ENCODE assay signal across 23 cellular contexts in genomic region chr2:144451443-144451842, GRCh38.
DNase-seq lines count a peak whose midpoint lies in the region; ATAC-seq and TF ChIP-seq lines count a peak whose summit lies in the region.
"Had no signal": no experiment of that assay in that cellular context is flagged by ENCODE, and none has a peak within 500 bp of the region (broad histone marks: within the 10 kb centered on the region; RNA-seq: fewer than 3 reads in every experiment).

No MANE protein-coding gene starts in this region.

- no peaks in the 10 kb centered on the region for H3K36me3 ChIP-seq in OCI-LY1 (ENCODE audit: insufficient read depth, low read length)
- H3K36me3 ChIP-seq: pancreas, right lobe of liver, WERI-Rb-1 had no signal

- H3K4me3 Mint-ChIP-seq in brain (peak overlapping the region in 3 of 5 experiments; percentile 71 to 84 (median 81)), mesothelial cell of epicardium (no peak overlapping the region)
- H3K4me3 Mint-ChIP-seq: T-helper 2 cell treated with Interferon-gamma antibody and Interleukin-4, amounts not matched to agents 5 μg/mL and 100 μg/mL, for 36 hours had no signal

- peaks cover 32% of the 10 kb centered on the region for H3K79me2 ChIP-seq in OCI-LY1 (ENCODE audit: insufficient read depth, low read length)

- H3K9me3 ChIP-seq in OCI-LY1 (ENCODE audit: low read length) = no peaks in the 10 kb centered on the region
- H3K9me3 ChIP-seq: pancreas, right lobe of liver had no signal

- no peak overlapping the region for H3K4me3 ChIP-seq in OCI-LY1 (ENCODE audit: low read depth, low read length, poor library complexity, severe bottlenecking)
- H3K4me3 ChIP-seq: pancreas, right lobe of liver had no signal

- no peaks in the 10 kb centered on the region for H4K20me1 ChIP-seq in OCI-LY1 (ENCODE audit: insufficient read depth, low read length)

- H3K4me1 Mint-ChIP-seq in brain (peaks cover 88% of the 10 kb centered on the region), mesothelial cell of epicardium (peaks cover 78% of the 10 kb centered on the region)

- H3K4me1 ChIP-seq in OCI-LY1 (ENCODE audit: insufficient read depth, low read length, severe bottlenecking) = peaks cover 93% of the 10 kb centered on the region
- H3K4me1 ChIP-seq: foreskin keratinocyte, pancreas, right lobe of liver had no signal

- no peak overlapping the region for H2AFZ ChIP-seq in OCI-LY1 (ENCODE audit: low read length)

- no peak overlapping the region; the same call in 1 of the 2 replicates for H3K4me2 ChIP-seq in OCI-LY1 (ENCODE audit: low read length)

- no peak for ATAC-seq in HG02571 (IDR thresholded peaks at IDR 0.05; ENCODE audit: unreplicated experiment)
- ATAC-seq in HG03196 (IDR thresholded peaks at IDR 0.05; ENCODE audit: unreplicated experiment) = no peak
- ATAC-seq: activated naive CD4-positive, alpha-beta T cell treated with anti-CD3 and anti-CD28 coated beads, Interleukin-2, amount 50 U/mL, for 72 hours; foreskin keratinocyte; left lobe of liver; naive thymus-derived CD4-positive, alpha-beta T cell; pancreas had no signal

- H3K27ac ChIP-seq in OCI-LY1 (ENCODE audit: low read depth, low read length, poor library complexity, severe bottlenecking) (peak overlapping the region; percentile 81), temporal lobe (ENCODE audit: low read depth, low read length) (peak overlapping the region; percentile 99)
- H3K27ac ChIP-seq: foreskin keratinocyte, pancreas had no signal

- TF ChIP-seq CTCF in OCI-LY1 (IDR thresholded peaks at IDR 0.05; ENCODE audit: low read length) = no peak
- TF ChIP-seq CTCF in brain (conservative IDR thresholded peaks at IDR 0.05) = no peak
- TF ChIP-seq CTCF in mesothelial cell of epicardium (IDR thresholded peaks at IDR 0.05; ENCODE audit: unreplicated experiment) = no peak

- H3K9ac ChIP-seq in OCI-LY1 (ENCODE audit: low read length) = no peak overlapping the region

- H3K27me3 Mint-ChIP-seq in brain = peaks cover 3% of the 10 kb centered on the region
- H3K27me3 Mint-ChIP-seq in mesothelial cell of epicardium (ENCODE audit: low read depth) = no peaks in the 10 kb centered on the region

- no peaks in the 10 kb centered on the region for H3K27me3 ChIP-seq in OCI-LY1 (ENCODE audit: insufficient read depth, low read length)
- H3K27me3 ChIP-seq: pancreas, right lobe of liver had no signal

- H3K27ac Mint-ChIP-seq in brain (peak overlapping the region in 3 of 5 experiments; percentile 57 to 95 (median 92)), mesothelial cell of epicardium (peak overlapping the region; percentile 93)
- H3K27ac Mint-ChIP-seq: activated CD4-positive, alpha-beta T cell treated with anti-CD3 and anti-CD28 coated beads, Interleukin-2, amount 10 ng/mL, durations not matched to agents 24 days and 14 days; activated naive CD4-positive, alpha-beta T cell treated with anti-CD3 and anti-CD28 coated beads, Interleukin-2, amount 50 U/mL, for 72 hours; naive thymus-derived CD4-positive, alpha-beta T cell; T-helper 2 cell treated with Interferon-gamma antibody and Interleukin-4, amounts not matched to agents 5 μg/mL and 100 μg/mL, for 36 hours had no signal

- H3K9me3 Mint-ChIP-seq in brain (peaks cover 0 to 4% (median 0%) of the 10 kb centered on the region in 5 experiments), mesothelial cell of epicardium (peaks cover under 1% of the 10 kb centered on the region)
- H3K9me3 Mint-ChIP-seq: activated CD4-positive, alpha-beta T cell treated with anti-CD3 and anti-CD28 coated beads, Interleukin-2, amount 10 ng/mL, durations not matched to agents 24 days and 14 days; activated naive CD4-positive, alpha-beta T cell treated with anti-CD3 and anti-CD28 coated beads, Interleukin-2, amount 50 U/mL, for 72 hours; naive thymus-derived CD4-positive, alpha-beta T cell; T-helper 2 cell treated with Interferon-gamma antibody and Interleukin-4, amounts not matched to agents 5 μg/mL and 100 μg/mL, for 36 hours had no signal

- DNase-seq in mesothelial cell of epicardium (ENCODE audit: low spot score in 2 of 2, unreplicated experiment in 2 of 2) = no peak
- no peak for DNase-seq in RKO (ENCODE audit: low spot score)
- DNase-seq: activated CD4-positive, alpha-beta T cell treated with anti-CD3 and anti-CD28 coated beads, Interleukin-2, amount 10 ng/mL, durations not matched to agents 24 days and 14 days; effector CD4-positive, alpha-beta T cell; erythroblast; foreskin keratinocyte; H7; naive thymus-derived CD4-positive, alpha-beta T cell; NCI-H1092; NCI-H2029; NCI-H2227 treated with DMSO at 0.1 percent for 48 hours; NCI-H748 treated with DMSO at 0.1 percent for 48 hours; pancreas; right lobe of liver; WERI-Rb-1 had no signal

- H3F3A ChIP-seq in OCI-LY1 (ENCODE audit: insufficient read depth, low read length) = peaks cover 3% of the 10 kb centered on the region; the same call in 1 of the 2 replicates

- H3K9me2 ChIP-seq in OCI-LY1 (ENCODE audit: low read depth, low read length) = no peaks in the 10 kb centered on the region

- peaks cover 26% of the 10 kb centered on the region for H3K36me3 Mint-ChIP-seq in brain
- peaks cover 8% of the 10 kb centered on the region for H3K36me3 Mint-ChIP-seq in mesothelial cell of epicardium
- H3K36me3 Mint-ChIP-seq: activated naive CD4-positive, alpha-beta T cell treated with anti-CD3 and anti-CD28 coated beads, Interleukin-2, amount 50 U/mL, for 72 hours; naive thymus-derived CD4-positive, alpha-beta T cell had no signal
